27 cellular contexts compared by ENCODE assay signal in the genomic region with DNA sequence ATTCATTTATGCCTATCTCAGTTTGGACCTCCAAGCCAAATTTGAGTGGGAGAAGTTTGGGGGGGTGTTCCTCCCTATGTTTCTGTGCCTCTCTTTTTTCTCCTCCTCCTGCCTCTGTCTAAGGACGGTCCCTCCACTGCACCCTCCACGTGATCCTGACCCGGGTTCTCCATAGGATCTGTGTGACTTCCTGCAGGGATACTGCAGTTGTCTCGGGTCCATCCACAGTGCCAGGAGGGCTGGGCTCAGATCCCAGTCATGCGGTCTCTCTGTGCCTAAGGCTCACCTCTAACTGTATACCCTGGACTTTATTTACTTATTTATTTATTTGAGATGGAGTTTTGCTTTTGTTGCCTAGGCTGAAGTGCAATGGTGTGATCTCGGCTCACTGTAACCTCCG.
"Had no signal": no experiment of that assay in that cellular context is flagged by ENCODE, and none has a peak within 500 bp of the region (broad histone marks: within the 10 kb centered on the region; RNA-seq: fewer than 3 reads in every experiment).

No MANE protein-coding gene starts in this region.

- H3K4me3 Mint-ChIP-seq: activated CD4-positive, alpha-beta memory T cell treated with anti-CD3 and anti-CD28 coated beads for 36 hours; activated CD4-positive, alpha-beta T cell treated with anti-CD3 and anti-CD28 coated beads for 36 hours; activated CD4-positive, alpha-beta T cell treated with anti-CD3 and anti-CD28 coated beads, Interleukin-2, amount 10 ng/mL, durations not matched to agents 24 days and 14 days; activated CD8-positive, alpha-beta T cell treated with anti-CD3 and anti-CD28 coated beads, Interleukin-2, amount 10 ng/mL, durations not matched to agents 7 days and 5 days; activated naive CD8-positive, alpha-beta T cell treated with anti-CD3 and anti-CD28 coated beads for 36 hours; activated naive CD8-positive, alpha-beta T cell treated with anti-CD3 and anti-CD28 coated beads, Interleukin-2, amount 50 U/mL, for 24 hours; activated T-cell treated with anti-CD3 and anti-CD28 coated beads, Interleukin-2, amount 50 U/mL, for 4 hours; activated T-helper 17 cell treated with anti-CD3 and anti-CD28 coated beads, Interleukin-2, amount 50 U/mL, for 72 hours; dendritic cell treated with granulocyte-macrophage colony-stimulating factor and Interleukin-4, amounts not matched to agents 40 ng/mL and 50 ng/mL, for 4 days; endodermal cell had no signal

- H3K27me3 ChIP-seq: adrenal gland, body of pancreas, colonic mucosa had no signal

- H3K36me3 Mint-ChIP-seq: activated CD4-positive, alpha-beta memory T cell treated with anti-CD3 and anti-CD28 coated beads for 36 hours; activated naive CD8-positive, alpha-beta T cell treated with anti-CD3 and anti-CD28 coated beads for 36 hours had no signal

- H3K27me3 Mint-ChIP-seq: activated CD4-positive, alpha-beta T cell treated with anti-CD3 and anti-CD28 coated beads, Interleukin-2, amount 10 ng/mL, durations not matched to agents 24 days and 14 days; dendritic cell treated with granulocyte-macrophage colony-stimulating factor and Interleukin-4, amounts not matched to agents 40 ng/mL and 50 ng/mL, for 4 days had no signal

- H3K27ac Mint-ChIP-seq: activated CD4-positive, alpha-beta memory T cell treated with anti-CD3 and anti-CD28 coated beads for 36 hours; activated CD4-positive, alpha-beta T cell treated with anti-CD3 and anti-CD28 coated beads for 36 hours; activated CD4-positive, alpha-beta T cell treated with anti-CD3 and anti-CD28 coated beads, Interleukin-2, amount 10 ng/mL, durations not matched to agents 24 days and 14 days; activated CD8-positive, alpha-beta T cell treated with anti-CD3 and anti-CD28 coated beads, Interleukin-2, amount 10 ng/mL, durations not matched to agents 7 days and 5 days; activated naive CD8-positive, alpha-beta T cell treated with anti-CD3 and anti-CD28 coated beads for 36 hours; activated naive CD8-positive, alpha-beta T cell treated with anti-CD3 and anti-CD28 coated beads, Interleukin-2, amount 50 U/mL, for 24 hours; activated T-helper 17 cell treated with anti-CD3 and anti-CD28 coated beads, Interleukin-2, amount 50 U/mL, for 72 hours; dendritic cell treated with granulocyte-macrophage colony-stimulating factor and Interleukin-4, amounts not matched to agents 40 ng/mL and 50 ng/mL, for 4 days; endodermal cell had no signal

- ATAC-seq: activated CD4-positive, alpha-beta T cell treated with anti-CD3 and anti-CD28 coated beads for 36 hours; activated CD8-positive, alpha-beta T cell treated with anti-CD3 and anti-CD28 coated beads, Interleukin-2, amount 10 ng/mL, durations not matched to agents 7 days and 5 days; activated naive CD8-positive, alpha-beta T cell treated with anti-CD3 and anti-CD28 coated beads, Interleukin-2, amount 50 U/mL, for 24 hours; activated T-cell treated with anti-CD3 and anti-CD28 coated beads, Interleukin-2, amount 50 U/mL, for 4 hours; activated T-helper 17 cell treated with anti-CD3 and anti-CD28 coated beads, Interleukin-2, amount 50 U/mL, for 72 hours; body of pancreas; esophagus mucosa had no signal

- H3K9me3 Mint-ChIP-seq: activated CD4-positive, alpha-beta memory T cell treated with anti-CD3 and anti-CD28 coated beads for 36 hours; activated CD4-positive, alpha-beta T cell treated with anti-CD3 and anti-CD28 coated beads, Interleukin-2, amount 10 ng/mL, durations not matched to agents 24 days and 14 days; activated naive CD8-positive, alpha-beta T cell treated with anti-CD3 and anti-CD28 coated beads, Interleukin-2, amount 50 U/mL, for 24 hours; activated T-helper 17 cell treated with anti-CD3 and anti-CD28 coated beads, Interleukin-2, amount 50 U/mL, for 72 hours; dendritic cell treated with granulocyte-macrophage colony-stimulating factor and Interleukin-4, amounts not matched to agents 40 ng/mL and 50 ng/mL, for 4 days; endodermal cell had no signal

- H3K4me1 Mint-ChIP-seq: activated CD4-positive, alpha-beta T cell treated with anti-CD3 and anti-CD28 coated beads for 36 hours; activated CD4-positive, alpha-beta T cell treated with anti-CD3 and anti-CD28 coated beads, Interleukin-2, amount 10 ng/mL, durations not matched to agents 24 days and 14 days; activated naive CD8-positive, alpha-beta T cell treated with anti-CD3 and anti-CD28 coated beads for 36 hours; activated naive CD8-positive, alpha-beta T cell treated with anti-CD3 and anti-CD28 coated beads, Interleukin-2, amount 50 U/mL, for 24 hours; activated T-helper 17 cell treated with anti-CD3 and anti-CD28 coated beads, Interleukin-2, amount 50 U/mL, for 72 hours; endodermal cell had no signal

- H3K4me3 ChIP-seq: adrenal gland, body of pancreas, colonic mucosa, dorsolateral prefrontal cortex had no signal

- H3K27ac ChIP-seq: adrenal gland, body of pancreas, colonic mucosa, dorsolateral prefrontal cortex had no signal

- H3K9me3 ChIP-seq: adrenal gland, body of pancreas, colonic mucosa had no signal

- H3K4me1 ChIP-seq: colonic mucosa had no signal

- DNase-seq: activated CD4-positive, alpha-beta memory T cell treated with anti-CD3 and anti-CD28 coated beads for 36 hours; activated CD4-positive, alpha-beta T cell treated with anti-CD3 and anti-CD28 coated beads for 36 hours; activated CD4-positive, alpha-beta T cell treated with anti-CD3 and anti-CD28 coated beads, Interleukin-2, amount 10 ng/mL, durations not matched to agents 24 days and 14 days; activated CD4-positive, CD25-positive, alpha-beta regulatory T cell; activated CD4-positive, CD25-positive, alpha-beta regulatory T cell treated with anti-CD3 and anti-CD28 coated beads, Interleukin-2, amount 50 U/mL, for 72 hours; activated CD8-positive, alpha-beta T cell treated with anti-CD3 and anti-CD28 coated beads, Interleukin-2, amount 10 ng/mL, durations not matched to agents 7 days and 5 days; activated gamma-delta T cell; activated naive CD4-positive, alpha-beta T cell; activated naive CD4-positive, alpha-beta T cell treated with anti-CD3 and anti-CD28 coated beads, Interleukin-2, amount 50 U/mL, for 16 hours; activated naive CD8-positive, alpha-beta T cell treated with anti-CD3 and anti-CD28 coated beads for 36 hours; activated naive CD8-positive, alpha-beta T cell treated with anti-CD3 and anti-CD28 coated beads, Interleukin-2, amount 50 U/mL, for 24 hours; activated T-cell treated with anti-CD3 and anti-CD28 coated beads, Interleukin-2, amount 50 U/mL, for 4 hours; adrenal gland; amygdala; aorta; body of pancreas; central memory CD4-positive, alpha-beta T cell; cerebellar nuclear complex; colonic mucosa; dorsolateral prefrontal cortex; effector memory CD4-positive, alpha-beta T cell; endodermal cell; foreskin fibroblast; T-helper 2 cell had no signal

- H3K36me3 ChIP-seq: adrenal gland, colonic mucosa had no signal
